Comparison of ENCODE assay signal across 24 cellular contexts in the genomic region with DNA sequence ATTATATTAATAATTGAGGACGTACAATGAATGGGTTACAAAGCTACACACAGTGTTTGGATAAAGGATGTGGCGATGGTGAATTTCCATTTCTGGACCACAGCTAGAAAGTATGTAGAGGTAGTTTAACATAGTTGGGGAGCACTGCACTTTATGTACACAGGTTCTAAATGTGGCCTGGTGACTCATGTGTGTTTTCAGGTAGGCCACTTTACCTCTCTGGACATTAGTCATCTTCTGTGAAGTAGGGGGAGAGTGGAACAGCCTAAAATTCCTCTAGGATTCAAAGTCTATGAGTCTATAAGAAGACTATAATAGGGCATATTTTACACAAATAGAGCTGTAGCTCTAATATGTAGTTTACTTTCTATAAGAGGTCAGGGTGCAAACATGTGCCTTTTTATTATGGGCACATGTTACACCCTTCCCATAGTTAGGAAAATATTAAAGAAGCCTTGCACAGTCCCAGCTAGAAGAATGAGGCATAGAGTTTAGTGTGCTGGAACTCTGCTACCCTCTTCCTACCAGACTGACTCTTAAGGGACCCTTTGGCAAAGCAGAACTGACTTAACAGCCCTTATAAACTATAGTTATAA.
"Had no signal": no experiment of that assay in that cellular context is flagged by ENCODE, and none has a peak within 500 bp of the region (broad histone marks: within the 10 kb centered on the region; RNA-seq: fewer than 3 reads in every experiment).

No MANE protein-coding gene starts in this region.

- H3K4me1 Mint-ChIP-seq: activated naive CD8-positive, alpha-beta T cell treated with anti-CD3 and anti-CD28 coated beads, Interleukin-2, amount 50 U/mL, for 24 hours; stimulated activated naive CD8-positive, alpha-beta T cell treated with anti-CD3 and anti-CD28 coated beads, Interleukin-15, amount 100 ng/mL, for 72 hours had no signal

- H3K9me3 ChIP-seq: body of pancreas, left ventricle myocardium inferior, pancreas, psoas muscle, tibial artery had no signal

- DNase-seq: activated CD4-positive, alpha-beta T cell treated with anti-CD3 and anti-CD28 coated beads for 1 hour; activated CD4-positive, alpha-beta T cell treated with anti-CD3 and anti-CD28 coated beads, Interleukin-2, amount 50 U/mL, for 1 hour; activated CD8-positive, alpha-beta T cell treated with anti-CD3 and anti-CD28 coated beads, Interleukin-2, amount 10 ng/mL, durations not matched to agents 7 days and 5 days; activated gamma-delta T cell; activated naive CD4-positive, alpha-beta T cell treated with anti-CD3 and anti-CD28 coated beads, Interleukin-2, amount 50 U/mL, for 16 hours; activated naive CD8-positive, alpha-beta T cell treated with anti-CD3 and anti-CD28 coated beads, Interleukin-2, amount 50 U/mL, for 24 hours; body of pancreas; caudate nucleus; effector CD4-positive, alpha-beta T cell; erythroblast; foreskin fibroblast; left ventricle myocardium inferior; mesenchymal stem cell; nephron progenitor cell; pancreas; psoas muscle; right cardiac atrium; stimulated activated CD4-positive, alpha-beta T cell treated with anti-CD3 and anti-CD28 coated beads, Interleukin-12 subunit alpha, Interleukin-12 subunit beta, amount 100 ng/mL, for 4 hours; stimulated activated naive CD8-positive, alpha-beta T cell treated with anti-CD3 and anti-CD28 coated beads, Interleukin-15, amount 100 ng/mL, for 72 hours; tibial artery had no signal

- H3K27ac ChIP-seq: body of pancreas, left ventricle myocardium inferior, pancreas, psoas muscle, tibial artery had no signal

- H3K4me3 Mint-ChIP-seq: activated CD8-positive, alpha-beta T cell treated with anti-CD3 and anti-CD28 coated beads, Interleukin-2, amount 10 ng/mL, durations not matched to agents 7 days and 5 days; activated naive CD8-positive, alpha-beta T cell treated with anti-CD3 and anti-CD28 coated beads, Interleukin-2, amount 50 U/mL, for 24 hours; activated T-helper 1 cell treated with anti-CD3 and anti-CD28 coated beads, Interleukin-12 subunit alpha, Interleukin-12 subunit beta, Interleukin-2, Interleukin-4 antibody, amounts not matched to agents 30 ng/mL and 10 ng/mL and 1 ng/mL, durations not matched to agents 14 hours and 24 hours and 36 hours; dendritic cell treated with granulocyte-macrophage colony-stimulating factor and Interleukin-4, amounts not matched to agents 40 ng/mL and 50 ng/mL, for 4 days; nephron progenitor cell; stimulated activated naive CD8-positive, alpha-beta T cell treated with anti-CD3 and anti-CD28 coated beads, Interleukin-15, amount 100 ng/mL, for 72 hours; T-helper 2 cell treated with Interferon-gamma antibody and Interleukin-4, amounts not matched to agents 5 μg/mL and 100 μg/mL, for 36 hours had no signal

- ATAC-seq: activated CD8-positive, alpha-beta T cell treated with anti-CD3 and anti-CD28 coated beads, Interleukin-2, amount 10 ng/mL, durations not matched to agents 7 days and 5 days; activated naive CD8-positive, alpha-beta T cell treated with anti-CD3 and anti-CD28 coated beads, Interleukin-2, amount 50 U/mL, for 24 hours; body of pancreas; psoas muscle; right cardiac atrium; stimulated activated naive CD8-positive, alpha-beta T cell treated with anti-CD3 and anti-CD28 coated beads, Interleukin-15, amount 100 ng/mL, for 72 hours had no signal

- H3K4me1 ChIP-seq: body of pancreas, left ventricle myocardium inferior, pancreas, psoas muscle, tibial artery had no signal

- H3K27me3 ChIP-seq: body of pancreas, pancreas, tibial artery had no signal

- H3K4me3 ChIP-seq: body of pancreas, left ventricle myocardium inferior, pancreas, psoas muscle, tibial artery had no signal

- H3K9me3 Mint-ChIP-seq: activated naive CD8-positive, alpha-beta T cell treated with anti-CD3 and anti-CD28 coated beads, Interleukin-2, amount 50 U/mL, for 24 hours; activated T-helper 1 cell treated with anti-CD3 and anti-CD28 coated beads, Interleukin-12 subunit alpha, Interleukin-12 subunit beta, Interleukin-2, Interleukin-4 antibody, amounts not matched to agents 30 ng/mL and 10 ng/mL and 1 ng/mL, durations not matched to agents 14 hours and 24 hours and 36 hours; dendritic cell treated with granulocyte-macrophage colony-stimulating factor and Interleukin-4, amounts not matched to agents 40 ng/mL and 50 ng/mL, for 4 days; nephron progenitor cell; stimulated activated naive CD8-positive, alpha-beta T cell treated with anti-CD3 and anti-CD28 coated beads, Interleukin-15, amount 100 ng/mL, for 72 hours; T-helper 2 cell treated with Interferon-gamma antibody and Interleukin-4, amounts not matched to agents 5 μg/mL and 100 μg/mL, for 36 hours had no signal

- FAIRE-seq: endometrium, pancreas had no signal

- H3K27me3 Mint-ChIP-seq: activated naive CD8-positive, alpha-beta T cell treated with anti-CD3 and anti-CD28 coated beads, Interleukin-2, amount 50 U/mL, for 24 hours; dendritic cell treated with granulocyte-macrophage colony-stimulating factor and Interleukin-4, amounts not matched to agents 40 ng/mL and 50 ng/mL, for 4 days; stimulated activated naive CD8-positive, alpha-beta T cell treated with anti-CD3 and anti-CD28 coated beads, Interleukin-15, amount 100 ng/mL, for 72 hours had no signal

- H3K36me3 ChIP-seq: left ventricle myocardium inferior, pancreas, tibial artery had no signal

- H3K27ac Mint-ChIP-seq: activated CD8-positive, alpha-beta T cell treated with anti-CD3 and anti-CD28 coated beads, Interleukin-2, amount 10 ng/mL, durations not matched to agents 7 days and 5 days; activated naive CD8-positive, alpha-beta T cell treated with anti-CD3 and anti-CD28 coated beads, Interleukin-2, amount 50 U/mL, for 24 hours; activated T-helper 1 cell treated with anti-CD3 and anti-CD28 coated beads, Interleukin-12 subunit alpha, Interleukin-12 subunit beta, Interleukin-2, Interleukin-4 antibody, amounts not matched to agents 30 ng/mL and 10 ng/mL and 1 ng/mL, durations not matched to agents 14 hours and 24 hours and 36 hours; dendritic cell treated with granulocyte-macrophage colony-stimulating factor and Interleukin-4, amounts not matched to agents 40 ng/mL and 50 ng/mL, for 4 days; nephron progenitor cell; stimulated activated naive CD8-positive, alpha-beta T cell treated with anti-CD3 and anti-CD28 coated beads, Interleukin-15, amount 100 ng/mL, for 72 hours; T-helper 2 cell treated with Interferon-gamma antibody and Interleukin-4, amounts not matched to agents 5 μg/mL and 100 μg/mL, for 36 hours had no signal
